Comparison of ENCODE assay signal across 9 cellular contexts in the genomic region with DNA sequence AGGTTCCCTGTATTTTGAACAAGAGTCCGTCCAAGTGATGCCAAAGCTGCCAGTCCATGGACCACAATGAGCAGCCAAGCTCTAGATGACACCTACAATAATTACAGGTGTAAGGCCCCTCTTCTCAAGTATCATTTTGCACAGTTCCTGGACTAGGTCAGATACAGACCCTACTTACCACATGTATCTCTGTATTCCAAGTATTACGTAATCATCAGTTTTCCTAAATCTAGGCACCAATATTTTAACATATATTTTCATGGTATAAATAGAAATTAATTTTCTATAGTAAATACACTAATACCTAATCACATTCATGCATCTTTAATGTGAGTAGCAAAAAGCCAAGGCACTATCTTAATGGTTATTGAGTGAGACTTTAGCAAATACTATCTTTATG.
"Had no signal": no experiment of that assay in that cellular context is flagged by ENCODE, and none has a peak within 500 bp of the region (broad histone marks: within the 10 kb centered on the region; RNA-seq: fewer than 3 reads in every experiment).

No MANE protein-coding gene starts in this region.

- H3K4me1 ChIP-seq: HAP-1 had no signal

- DNase-seq: H7, HFFc6, Karpas-422, KBM-7 had no signal

- H3K36me3 ChIP-seq: HAP-1 had no signal

- H2AFZ ChIP-seq: GM23338 had no signal

- H3K27ac ChIP-seq: KMS-11 had no signal

- H3K4me3 ChIP-seq: GM23338, HAP-1 had no signal

- ATAC-seq: GM23338, HCT116 had no signal

- H3K4me2 ChIP-seq: GM23338, KMS-11 had no signal

- FAIRE-seq: HTR-8/SVneo had no signal

- H3K9ac ChIP-seq: KMS-11 had no signal

- H3K9me3 ChIP-seq: HAP-1 had no signal
